Comparison of ENCODE assay signal across 8 cellular contexts in the genomic region with DNA sequence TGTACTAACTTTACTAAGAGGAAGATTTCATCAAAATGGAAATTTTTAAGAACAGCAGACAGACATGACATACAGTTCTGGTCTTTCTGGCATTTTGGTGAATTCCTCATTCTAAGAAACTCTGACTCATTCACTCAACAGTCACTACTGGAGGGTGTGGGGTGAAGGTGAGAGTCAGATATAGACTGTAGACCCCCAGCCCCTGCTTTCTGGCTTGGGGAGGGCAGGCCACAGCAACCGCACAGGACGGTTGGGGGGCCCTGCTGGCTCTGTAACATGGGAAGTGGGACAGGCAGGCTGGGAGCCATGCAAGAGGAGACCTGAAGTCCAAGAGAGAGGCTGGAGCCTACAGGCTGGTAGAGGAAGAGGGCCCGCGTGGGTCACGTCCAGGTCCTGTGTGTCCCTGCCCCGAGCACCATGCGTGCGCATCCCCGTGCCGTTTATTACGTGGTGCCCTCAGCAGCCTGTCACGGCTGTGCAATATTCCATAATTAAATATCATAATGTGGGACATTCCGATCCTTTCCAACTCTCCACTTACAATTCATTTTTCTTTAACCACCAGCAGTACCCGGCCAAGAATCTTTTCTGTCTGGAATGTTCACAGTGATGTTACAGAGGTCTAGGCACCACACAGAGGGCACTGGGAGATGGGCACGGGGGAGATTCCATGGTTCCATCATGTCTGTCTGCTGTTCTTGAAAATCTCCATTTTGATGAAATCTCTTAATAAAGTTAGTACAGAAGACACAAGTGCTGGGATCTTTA.
DNase-seq lines count a peak whose midpoint lies in the region; ATAC-seq, FAIRE-seq and TF ChIP-seq lines count a peak whose summit lies in the region.

No MANE protein-coding gene starts in this region.

- H4K20me1 ChIP-seq in GM12878 (ENCODE audit: control insufficient read depth, insufficient read depth): no peaks in the 10 kb centered on the region
- H4K20me1 ChIP-seq in Karpas-422 (ENCODE audit: insufficient read depth, low read depth, low read length): peaks cover 20% of the 10 kb centered on the region

- intact Hi-C loops in GM12878 (cut with micrococcal nuclease; ENCODE audit: unreplicated experiment): no loop called here

- POLR2A ChIA-PET in GM12878 (lab: Charles Lee): interaction anchor here (0.6 to 3.0 kb wide), 6 partner anchors 12 to 126 kb away, joined by 3 to 13 read pairs (median 4); no protein-coding TSS in a partner anchor

- peak; percentile 56 for DNase-seq in T-helper 9 cell
- DNase-seq in GM12878 (ENCODE audit: low read depth, low spot score): no peak
- peak; percentile 61 for DNase-seq in stimulated activated CD4-positive, alpha-beta T cell treated with anti-CD3 and anti-CD28 coated beads, Interleukin-4, amount 100 ng/mL, for 1 hour
- DNase-seq in cortex of kidney (lab: John Stamatoyannopoulos, UW): no peak
- DNase-seq in Ammon's horn (ENCODE audit: low spot score): no peak
- DNase-seq in Karpas-422: no peak

- H3K4me3 ChIP-seq in GM12878 (0 out of 2 replicates have a peak overlapping the region, but pooled peaks have one; percentile 4), Karpas-422 (ENCODE audit: low read length) (no peak overlapping the region)

- no peak for TF ChIP-seq POLR2A in GM12878 (IDR thresholded peaks at IDR 0.05; ENCODE audit: low read depth, low read length)

- H2AFZ ChIP-seq in GM12878 (ENCODE audit: control insufficient read depth, low read depth, low read length) (no peak overlapping the region), Karpas-422 (ENCODE audit: low read length) (no peak overlapping the region)

- H3K27ac ChIP-seq in GM12878 (ENCODE audit: control insufficient read depth, insufficient read depth) (peak overlapping the region; percentile 97), Karpas-422 (ENCODE audit: low read length) (no peak overlapping the region)

- CTCF ChIA-PET in GM12878 (lab: Yijun Ruan, JAX): interaction anchor here (0.8 to 10.2 kb wide), 2 partner anchors 127 kb away, joined by 3 to 207 read pairs; no protein-coding TSS in a partner anchor

- H3K79me2 ChIP-seq in GM12878 (ENCODE audit: control insufficient read depth, insufficient read depth, low read length) (peaks cover 88% of the 10 kb centered on the region), Karpas-422 (ENCODE audit: low read length) (no peaks in the 10 kb centered on the region)

- peaks cover 4 to 9% of the 10 kb centered on the region in 2 experiments for H3K36me3 ChIP-seq in GM12878 (ENCODE audit: control insufficient read depth in 2 of 2, insufficient read depth in 2 of 2, low read length in 1 of 2)
- H3K36me3 ChIP-seq in Karpas-422 (ENCODE audit: insufficient read depth, low read length): no peaks in the 10 kb centered on the region

- ATAC-seq in GM18861 (IDR thresholded peaks at IDR 0.05; ENCODE audit: unreplicated experiment) (peak; percentile 18), GM12878 (peak; percentile 3), GM18909 (IDR thresholded peaks at IDR 0.05; ENCODE audit: poor library complexity, unreplicated experiment) (no peak)

- TF ChIP-seq CTCF in GM12878 (IDR thresholded peaks at IDR 0.05 in 2 of 3, conservative IDR thresholded peaks at IDR 0.05 in 1 of 3; ENCODE audit: control insufficient read depth in 2 of 3, extremely low read depth in 1 of 3, insufficient read depth in 1 of 3, low read depth in 3 of 3, low read length in 3 of 3): no peak

- H3K4me2 ChIP-seq in GM12878 (ENCODE audit: control insufficient read depth, insufficient read depth) (peak overlapping the region; percentile 38; the same call in 1 of the 2 replicates), Karpas-422 (ENCODE audit: low read depth, low read length, poor library complexity, severe bottlenecking) (no peak overlapping the region)

- H3K9ac ChIP-seq in GM12878 (ENCODE audit: control insufficient read depth, insufficient read depth, low read length): no peak overlapping the region
- no peak overlapping the region for H3K9ac ChIP-seq in Karpas-422 (ENCODE audit: low read length)

- no peak for TF ChIP-seq EP300 in GM12878 (IDR thresholded peaks at IDR 0.05; ENCODE audit: borderline replicate concordance in 1 of 2, control insufficient read depth in 1 of 2, low read depth in 2 of 2, low read length in 2 of 2)

- H3K9me3 ChIP-seq in GM12878 (replicated peaks; ENCODE audit: control insufficient read depth, insufficient read depth, low read length) (no peaks in the 10 kb centered on the region; the same call in 2 of the 3 replicates), Karpas-422 (ENCODE audit: low read length) (no peaks in the 10 kb centered on the region)

- TF ChIP-seq RAD21 in GM12878 (IDR thresholded peaks at IDR 0.05; ENCODE audit: insufficient read depth, low read depth, low read length): no peak

- RAD21 ChIA-PET in GM12878 (lab: Charles Lee; ENCODE audit: unreplicated experiment): interaction anchor here (1.0 to 6.1 kb wide), 4 partner anchors 12 to 77 kb away, joined by 4 to 29 read pairs (median 8); no protein-coding TSS in a partner anchor

- H3K4me1 ChIP-seq in GM12878 (ENCODE audit: control insufficient read depth, insufficient read depth, low read length) (peaks cover 89% of the 10 kb centered on the region), Karpas-422 (ENCODE audit: low read length) (peaks cover 22% of the 10 kb centered on the region)

- SMC1A ChIA-PET in GM12878 (lab: Charles Lee; ENCODE audit: uncharacterized antibody, unreplicated experiment): interaction anchor here (1.1 to 3.4 kb wide), 3 partner anchors 15 to 126 kb away, joined by 3 to 20 read pairs (median 5); no protein-coding TSS in a partner anchor

- H3K27me3 ChIP-seq in GM12878 (replicated peaks in 1 of 2; ENCODE audit: control insufficient read depth in 2 of 2, insufficient read depth in 2 of 2, low read length in 1 of 2) (no peaks in the 10 kb centered on the region), Karpas-422 (ENCODE audit: low read length) (no peaks in the 10 kb centered on the region)

- WGBS in GM12878 (ENCODE audit: insufficient coverage, insufficient replicate concordance, low lambda C conversion rate, missing lambda C conversion rate): 25% methylated on average over 15 of the region's 15 CpGs

- in situ Hi-C loops in GM12878 (cut with MboI): no loop called here

- no peak for FAIRE-seq in GM12878 (lab: Jason Lieb, UNC)

- no peaks in the 10 kb centered on the region for H3K9me2 ChIP-seq in Karpas-422 (replicated peaks; ENCODE audit: insufficient read depth, low read length)

- no TSS peak for BruUV-seq in GM12878 (replicated peaks; lab: Mats Ljungman, UMichigan)

TF ChIP-seq in GM12878, 131 proteins besides CTCF, POLR2A, EP300 and RAD21 (continues in another document):
- TF ChIP-seq CREM (IDR thresholded peaks at IDR 0.05; ENCODE audit: low read depth) (peak; percentile 85; the same call in 1 of the 2 replicates), PAX5 (IDR thresholded peaks at IDR 0.05; ENCODE audit: borderline replicate concordance, low read depth, low read length) (0 out of 2 replicates have a peak, but pooled peaks have one; percentile 43), SMARCA5 (IDR thresholded peaks at IDR 0.05) (no peak), ETV6 (conservative IDR thresholded peaks at IDR 0.05 in 1 of 2, IDR thresholded peaks at IDR 0.05 in 1 of 2; ENCODE audit: borderline replicate concordance in 1 of 2, low read depth in 1 of 2) (peak in 1 of 2 experiments; percentile 68; a peak in 2 of 4 replicates), CBFB (IDR thresholded peaks at IDR 0.05; ENCODE audit: low read depth) (peak; percentile 93), JUNB (IDR thresholded peaks at IDR 0.05) (peak; percentile 91), ZBED1 (IDR thresholded peaks at IDR 0.05; ENCODE audit: borderline replicate concordance) (peak; percentile 77; the same call in 1 of the 2 replicates), YBX1 (IDR thresholded peaks at IDR 0.05) (no peak), IKZF1 (conservative IDR thresholded peaks at IDR 0.05) (peak; percentile 30; the same call in 1 of the 2 replicates), CBX3 (IDR thresholded peaks at IDR 0.05; ENCODE audit: borderline replicate concordance, low read depth) (no peak), IKZF2 (IDR thresholded peaks at IDR 0.05) (peak; percentile 31 to 40; a peak in 1 of 4 replicates), IRF4 (IDR thresholded peaks at IDR 0.05; ENCODE audit: low read depth, low read length) (peak; percentile 43; the same call in 1 of the 2 replicates), BACH1 (IDR thresholded peaks at IDR 0.05; ENCODE audit: borderline replicate concordance) (no peak), RFX5 (IDR thresholded peaks at IDR 0.05; ENCODE audit: low read depth, low read length) (no peak), YY1 (IDR thresholded peaks at IDR 0.05; ENCODE audit: low read depth, low read length) (0 out of 2 replicates have a peak, but pooled peaks have one; percentile 9)
- TF ChIP-seq, protein P1, sequence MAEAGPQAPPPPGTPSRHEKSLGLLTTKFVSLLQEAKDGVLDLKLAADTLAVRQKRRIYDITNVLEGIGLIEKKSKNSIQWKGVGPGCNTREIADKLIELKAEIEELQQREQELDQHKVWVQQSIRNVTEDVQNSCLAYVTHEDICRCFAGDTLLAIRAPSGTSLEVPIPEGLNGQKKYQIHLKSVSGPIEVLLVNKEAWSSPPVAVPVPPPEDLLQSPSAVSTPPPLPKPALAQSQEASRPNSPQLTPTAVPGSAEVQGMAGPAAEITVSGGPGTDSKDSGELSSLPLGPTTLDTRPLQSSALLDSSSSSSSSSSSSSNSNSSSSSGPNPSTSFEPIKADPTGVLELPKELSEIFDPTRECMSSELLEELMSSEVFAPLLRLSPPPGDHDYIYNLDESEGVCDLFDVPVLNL (IDR thresholded peaks at IDR 0.05; ENCODE audit: low read depth, low read length): no peak
- TF ChIP-seq, protein P2, sequence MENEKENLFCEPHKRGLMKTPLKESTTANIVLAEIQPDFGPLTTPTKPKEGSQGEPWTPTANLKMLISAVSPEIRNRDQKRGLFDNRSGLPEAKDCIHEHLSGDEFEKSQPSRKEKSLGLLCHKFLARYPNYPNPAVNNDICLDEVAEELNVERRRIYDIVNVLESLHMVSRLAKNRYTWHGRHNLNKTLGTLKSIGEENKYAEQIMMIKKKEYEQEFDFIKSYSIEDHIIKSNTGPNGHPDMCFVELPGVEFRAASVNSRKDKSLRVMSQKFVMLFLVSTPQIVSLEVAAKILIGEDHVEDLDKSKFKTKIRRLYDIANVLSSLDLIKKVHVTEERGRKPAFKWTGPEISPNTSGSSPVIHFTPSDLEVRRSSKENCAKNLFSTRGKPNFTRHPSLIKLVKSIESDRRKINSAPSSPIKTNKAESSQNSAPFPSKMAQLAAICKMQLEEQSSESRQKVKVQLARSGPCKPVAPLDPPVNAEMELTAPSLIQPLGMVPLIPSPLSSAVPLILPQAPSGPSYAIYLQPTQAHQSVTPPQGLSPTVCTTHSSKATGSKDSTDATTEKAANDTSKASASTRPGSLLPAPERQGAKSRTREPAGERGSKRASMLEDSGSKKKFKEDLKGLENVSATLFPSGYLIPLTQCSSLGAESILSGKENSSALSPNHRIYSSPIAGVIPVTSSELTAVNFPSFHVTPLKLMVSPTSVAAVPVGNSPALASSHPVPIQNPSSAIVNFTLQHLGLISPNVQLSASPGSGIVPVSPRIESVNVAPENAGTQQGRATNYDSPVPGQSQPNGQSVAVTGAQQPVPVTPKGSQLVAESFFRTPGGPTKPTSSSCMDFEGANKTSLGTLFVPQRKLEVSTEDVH (IDR thresholded peaks at IDR 0.05; ENCODE audit: low read depth, partially characterized antibody): no peak

Comparison
In these comparisons a context has a peak if more than half of its experiments do, and no peak if none do; other contexts are left out.
1. DNase-seq: peak in T-helper 9 cell (single experiment) and stimulated activated CD4-positive, alpha-beta T cell treated with anti-CD3 and anti-CD28 coated beads, Interleukin-4, amount 100 ng/mL, for 1 hour (single experiment); none in GM12878 (single experiment), cortex of kidney (single experiment), Ammon's horn (single experiment) and Karpas-422 (single experiment).